In the genomic region with DNA sequence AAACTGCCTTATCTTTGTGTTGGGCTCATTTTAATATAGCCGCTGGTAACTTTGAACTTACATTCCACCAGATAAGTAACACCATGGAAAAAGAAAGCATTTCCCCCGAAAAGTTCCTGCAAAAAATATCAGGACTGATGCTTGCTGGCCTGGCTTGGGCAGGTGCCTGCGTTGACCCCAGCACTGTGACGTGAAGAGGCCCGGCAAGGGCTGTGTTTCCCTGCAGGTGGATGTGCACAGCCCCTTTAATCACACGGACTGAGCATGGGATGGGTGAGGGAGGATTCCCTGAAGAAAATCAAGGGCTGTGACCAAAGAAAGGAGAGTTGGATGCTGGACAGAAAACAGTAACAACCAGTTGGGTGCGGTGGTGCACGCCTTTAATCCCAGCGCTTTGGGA, we compare ENCODE assay signal across 21 cellular contexts.
DNase-seq lines count a peak whose midpoint lies in the region; ATAC-seq and TF ChIP-seq lines count a peak whose summit lies in the region.
"Had no signal": no experiment of that assay in that cellular context is flagged by ENCODE, and none has a peak within 500 bp of the region (broad histone marks: within the 10 kb centered on the region; RNA-seq: fewer than 3 reads in every experiment).

No MANE protein-coding gene starts in this region.

- H3K27me3 ChIP-seq in H9 (ENCODE audit: insufficient read depth, low read length): no peaks in the 10 kb centered on the region
- H3K27me3 ChIP-seq: BLaER1 had no signal

- DNase-seq in NCI-H446 treated with DMSO at 0.1 percent for 48 hours (lab: John Stamatoyannopoulos, UW): peak; percentile 2
- DNase-seq in NCI-H446 (lab: John Stamatoyannopoulos, UW): no peak
- DNase-seq in H9: peak; percentile 5
- no peak for DNase-seq in glutamatergic neuron
- DNase-seq in sciatic nerve (ENCODE audit: low spot score): peak; percentile 19
- DNase-seq in occipital lobe (lab: John Stamatoyannopoulos, UW): no peak
- DNase-seq: Caco-2; CD4-positive, CD25-positive, alpha-beta regulatory T cell; CD8-positive, alpha-beta T cell; DMS153; DND-41; GDM1; GM23248; H7 had no signal

- H2BK20ac ChIP-seq in H9 (ENCODE audit: low read depth, low read length, poor library complexity, severe bottlenecking): no peak overlapping the region

- H3K18ac ChIP-seq in H9 (ENCODE audit: insufficient read length, low read depth, low read length): no peak overlapping the region

- H3K14ac ChIP-seq in H9 (ENCODE audit: insufficient read depth, low read length): no peak overlapping the region

- intact Hi-C loops in sciatic nerve (cut with DNase I): no loop called here

- H3K27ac Mint-ChIP-seq in H9 (no peak overlapping the region), glutamatergic neuron (ENCODE audit: unreplicated experiment) (no peak overlapping the region)
- H3K27ac Mint-ChIP-seq: B cell; CD8-positive, alpha-beta T cell had no signal

- no peak overlapping the region for H3K4me2 ChIP-seq in H9 (ENCODE audit: insufficient read depth, insufficient read length, low read length)
- H3K4me2 ChIP-seq: BLaER1 had no signal

- no peak overlapping the region for H4K91ac ChIP-seq in H9 (ENCODE audit: insufficient read length, low read depth, low read length)

- no peaks in the 10 kb centered on the region for H3K79me2 ChIP-seq in H9 (ENCODE audit: insufficient read depth, low read length)

- no peak overlapping the region for H2BK12ac ChIP-seq in H9 (ENCODE audit: insufficient read length, low read depth, low read length)

- no peak overlapping the region for H4K8ac ChIP-seq in H9 (replicated peaks; ENCODE audit: insufficient read length, low read depth, low read length)

- no CpG with 5 or more reads among the region's 9 CpGs for WGBS in H9 (ENCODE audit: extremely low coverage, insufficient read length, low lambda C conversion rate)

- H3K56ac ChIP-seq in H9 (ENCODE audit: insufficient read length, low read depth, low read length): no peak overlapping the region

- H3K79me1 ChIP-seq in H9 (ENCODE audit: insufficient read depth, low read depth, low read length, poor library complexity, severe bottlenecking): no peaks in the 10 kb centered on the region

- H3K4ac ChIP-seq in H9 (ENCODE audit: low read depth, low read length): no peak overlapping the region

- no peaks in the 10 kb centered on the region; a peak in 1 of 7 replicates for H3K36me3 Mint-ChIP-seq in H9 (ENCODE audit: insufficient read depth in 1 of 3, low read depth in 3 of 3)
- H3K36me3 Mint-ChIP-seq in glutamatergic neuron (ENCODE audit: unreplicated experiment): no peaks in the 10 kb centered on the region
- H3K36me3 Mint-ChIP-seq: CD4-positive, CD25-positive, alpha-beta regulatory T cell; CD8-positive, alpha-beta T cell had no signal

- no peak overlapping the region for H4K5ac ChIP-seq in H9 (ENCODE audit: insufficient read length, low read depth, low read length)

- H2BK5ac ChIP-seq in H9 (ENCODE audit: insufficient read length, low read length): no peak overlapping the region

- no peak overlapping the region for H3K9ac ChIP-seq in H9 (ENCODE audit: extremely low read depth, insufficient read length, low read length)
- H3K9ac ChIP-seq: BLaER1, GM23248 had no signal

- no peak overlapping the region for H3K27ac ChIP-seq in H9 (ENCODE audit: insufficient read length, low read depth, low read length)
- H3K27ac ChIP-seq: 22Rv1, BLaER1, C4-2B, GM23248 had no signal

- H3K9me3 ChIP-seq in H9 (ENCODE audit: control insufficient read depth, low read depth, low read length): no peaks in the 10 kb centered on the region
- H3K9me3 ChIP-seq: BLaER1, Caco-2 had no signal

- H3K27me3 Mint-ChIP-seq in H9 (ENCODE audit: low read depth) (peaks cover 3% of the 10 kb centered on the region), glutamatergic neuron (ENCODE audit: unreplicated experiment) (peaks cover 6% of the 10 kb centered on the region)

- H3K9me3 Mint-ChIP-seq in H9 (no peaks in the 10 kb centered on the region), glutamatergic neuron (ENCODE audit: unreplicated experiment) (peaks cover 2% of the 10 kb centered on the region)
- H3K9me3 Mint-ChIP-seq: CD8-positive, alpha-beta T cell had no signal

- no peak overlapping the region for H2AK5ac ChIP-seq in H9 (ENCODE audit: insufficient read length, low read length)

- no peaks in the 10 kb centered on the region for H3K4me1 ChIP-seq in H9 (ENCODE audit: insufficient read depth, low read length)
- H3K4me1 ChIP-seq: Caco-2 had no signal

- H2BK15ac ChIP-seq in H9 (ENCODE audit: low read depth, low read length): no peak overlapping the region

- H3K4me1 Mint-ChIP-seq in H9 (peaks cover 20 to 21% of the 10 kb centered on the region in 2 experiments; a peak in 3 of 4 replicates), glutamatergic neuron (ENCODE audit: low read depth, unreplicated experiment) (no peaks in the 10 kb centered on the region)
- H3K4me1 Mint-ChIP-seq: B cell; CD4-positive, CD25-positive, alpha-beta regulatory T cell had no signal

- H4K20me1 ChIP-seq in H9 (ENCODE audit: control insufficient read depth, insufficient read depth, insufficient read length): no peaks in the 10 kb centered on the region
- H4K20me1 ChIP-seq: BLaER1 had no signal

- no peak for TF ChIP-seq CTCF in H9 (conservative IDR thresholded peaks at IDR 0.05)
- TF ChIP-seq CTCF in glutamatergic neuron (IDR thresholded peaks at IDR 0.05; ENCODE audit: partially characterized antibody, unreplicated experiment): no peak

- ATAC-seq in sciatic nerve: no peak
- no peak for ATAC-seq in HG03520 (IDR thresholded peaks at IDR 0.05; ENCODE audit: unreplicated experiment)
- ATAC-seq: CD8-positive, alpha-beta T cell; GM12878; HCT116 had no signal

- H3K23me2 ChIP-seq in H9 (ENCODE audit: insufficient read length, low read depth, low read length, poor library complexity, severe bottlenecking): no peaks in the 10 kb centered on the region

- H3T11ph ChIP-seq in H9 (ENCODE audit: low read length): no peak overlapping the region

- H3K23ac ChIP-seq in H9 (ENCODE audit: insufficient read length, low read depth, low read length): no peak overlapping the region

- H2AFZ ChIP-seq in H9 (ENCODE audit: low read length): no peak overlapping the region
- H2AFZ ChIP-seq: GM23248 had no signal

- H2BK120ac ChIP-seq in H9 (ENCODE audit: low read depth, low read length, poor library complexity, severe bottlenecking): no peak overlapping the region

- no peak overlapping the region for H3K4me3 Mint-ChIP-seq in H9
- H3K4me3 Mint-ChIP-seq in glutamatergic neuron (ENCODE audit: unreplicated experiment): peak overlapping the region; percentile 34
- H3K4me3 Mint-ChIP-seq: B cell; CD4-positive, CD25-positive, alpha-beta regulatory T cell; CD8-positive, alpha-beta T cell had no signal

Comparison
In these comparisons a context has a peak if more than half of its experiments do, and no peak if none do; other contexts are left out.
1. DNase-seq: peak in NCI-H446 treated with DMSO at 0.1 percent for 48 hours (single experiment), H9 (single experiment) and sciatic nerve (single experiment); none in NCI-H446 (0 of 2), glutamatergic neuron (single experiment) and occipital lobe (single experiment).